Comparison of ENCODE assay signal across 29 cellular contexts in genomic region chr14:85293820-85294219, GRCh38.
"Had no signal": no experiment of that assay in that cellular context is flagged by ENCODE, and none has a peak within 500 bp of the region (broad histone marks: within the 10 kb centered on the region; RNA-seq: fewer than 3 reads in every experiment).

No MANE protein-coding gene starts in this region.

- H3K27ac Mint-ChIP-seq: activated CD8-positive, alpha-beta T cell treated with anti-CD3 and anti-CD28 coated beads, Interleukin-2, amount 10 ng/mL, durations not matched to agents 7 days and 5 days; activated naive CD4-positive, alpha-beta T cell treated with anti-CD3 and anti-CD28 coated beads, Interleukin-2, amount 50 U/mL, for 24 hours; activated naive CD8-positive, alpha-beta T cell treated with anti-CD3 and anti-CD28 coated beads, Interleukin-2, amount 50 U/mL, for 24 hours; T-cell had no signal

- H3K4me3 Mint-ChIP-seq: activated CD8-positive, alpha-beta T cell treated with anti-CD3 and anti-CD28 coated beads, Interleukin-2, amount 10 ng/mL, durations not matched to agents 7 days and 5 days; activated naive CD4-positive, alpha-beta T cell treated with anti-CD3 and anti-CD28 coated beads, Interleukin-2, amount 50 U/mL, for 24 hours; activated naive CD8-positive, alpha-beta T cell treated with anti-CD3 and anti-CD28 coated beads, Interleukin-2, amount 50 U/mL, for 24 hours; T-cell had no signal

- FAIRE-seq: bronchial epithelial cell, RCC 7860 had no signal

- H3K36me3 ChIP-seq: ascending aorta had no signal

- H3K4me1 ChIP-seq: ascending aorta, body of pancreas had no signal

- H3K36me3 Mint-ChIP-seq: activated naive CD4-positive, alpha-beta T cell treated with anti-CD3 and anti-CD28 coated beads, Interleukin-2, amount 50 U/mL, for 24 hours; T-cell had no signal

- ATAC-seq: activated CD4-positive, CD25-positive, alpha-beta regulatory T cell treated with anti-CD3 and anti-CD28 coated beads, Interleukin-2, amount 50 U/mL, for 24 hours; activated CD8-positive, alpha-beta T cell treated with anti-CD3 and anti-CD28 coated beads, Interleukin-2, amount 10 ng/mL, durations not matched to agents 7 days and 5 days; activated naive CD8-positive, alpha-beta T cell treated with anti-CD3 and anti-CD28 coated beads, Interleukin-2, amount 50 U/mL, for 24 hours; body of pancreas; PC-3; T-cell had no signal

- H3K4me2 ChIP-seq: KMS-11 had no signal

- H3K9me3 ChIP-seq: ascending aorta, body of pancreas had no signal

- H3K4me1 Mint-ChIP-seq: activated naive CD4-positive, alpha-beta T cell treated with anti-CD3 and anti-CD28 coated beads, Interleukin-2, amount 50 U/mL, for 24 hours; activated naive CD8-positive, alpha-beta T cell treated with anti-CD3 and anti-CD28 coated beads, Interleukin-2, amount 50 U/mL, for 24 hours; T-cell had no signal

- H3K9ac ChIP-seq: KMS-11 had no signal

- H3K27me3 Mint-ChIP-seq: activated naive CD4-positive, alpha-beta T cell treated with anti-CD3 and anti-CD28 coated beads, Interleukin-2, amount 50 U/mL, for 24 hours; activated naive CD8-positive, alpha-beta T cell treated with anti-CD3 and anti-CD28 coated beads, Interleukin-2, amount 50 U/mL, for 24 hours; T-cell had no signal

- H3K4me3 ChIP-seq: ascending aorta, body of pancreas had no signal

- H3K27ac ChIP-seq: ascending aorta, body of pancreas, KMS-11 had no signal

- H3K27me3 ChIP-seq: ascending aorta, body of pancreas had no signal

- DNase-seq: activated CD4-positive, alpha-beta T cell treated with anti-CD3 and anti-CD28 coated beads for 4 hours; activated CD4-positive, alpha-beta T cell treated with anti-CD3 and anti-CD28 coated beads, Interleukin-2, amount 50 U/mL, for 4 hours; activated CD8-positive, alpha-beta memory T cell treated with anti-CD3 and anti-CD28 coated beads, Interleukin-2, amount 50 U/mL, for 48 hours; activated CD8-positive, alpha-beta T cell treated with anti-CD3 and anti-CD28 coated beads, Interleukin-2, amount 10 ng/mL, durations not matched to agents 7 days and 5 days; activated effector memory CD4-positive, alpha-beta T cell treated with Interleukin-2 at 50 U/mL for 16 hours; activated naive CD4-positive, alpha-beta T cell; activated naive CD8-positive, alpha-beta T cell treated with anti-CD3 and anti-CD28 coated beads, Interleukin-2, amount 50 U/mL, for 24 hours; activated T-cell treated with anti-CD3 and anti-CD28 coated beads, Interleukin-2, amount 50 U/mL, for 1 hour; amniotic stem cell; body of pancreas; central memory CD4-positive, alpha-beta T cell; NCI-H1092; NCI-H1417; NCI-H1694; NCI-H2029; NCI-H2107; NCI-H2171 treated with DMSO at 0.1 percent for 48 hours; NCI-H345; NCI-H510A; NCI-H526 treated with DMSO at 0.1 percent for 48 hours; PC-3; SHP77 treated with DMSO at 0.1 percent for 48 hours; T-cell had no signal
